In genomic region chr14:59161571-59162175, GRCh38 we compare ENCODE assay signal across 9 cellular contexts. TPM values are rescaled to one million over a fixed set of nuclear protein-coding genes. Genes with fewer than 3 reads are reported as not detected.
A peak's percentile ranks its signal among the peaks of the same experiment; 100 is the strongest.
DNase-seq lines count a peak whose midpoint lies in the region; ATAC-seq lines count a peak whose summit lies in the region.
"Had no signal": no experiment of that assay in that cellular context is flagged by ENCODE, and none has a peak within 500 bp of the region (broad histone marks: within the 10 kb centered on the region; RNA-seq: fewer than 3 reads in every experiment).

No MANE protein-coding gene starts in this region.

- DNase-seq in activated CD4-positive, alpha-beta memory T cell treated with anti-CD3 and anti-CD28 coated beads for 36 hours: peak; percentile 10
- DNase-seq in activated CD4-positive, alpha-beta memory T cell treated with anti-CD3 and anti-CD28 coated beads, Interleukin-2, amount 10 ng/mL, durations not matched to agents 7 days and 5 days: no peak
- DNase-seq in M059J (ENCODE audit: low read depth) (peak; percentile 95), dedifferentiated amniotic fluid mesenchymal stem cell (ENCODE audit: extremely low spot score) (peak; percentile 72), T1000 (lab: John Stamatoyannopoulos, UW) (no peak), left colon (no peak)
- DNase-seq in naive thymus-derived CD4-positive, alpha-beta T cell: peak in 5 of 9 donors; percentile 4 to 48 (median 14)
- DNase-seq: naive B cell had no signal

- no peak overlapping the region for H3K4me3 Mint-ChIP-seq in activated CD4-positive, alpha-beta memory T cell treated with anti-CD3 and anti-CD28 coated beads for 36 hours
- no peak overlapping the region for H3K4me3 Mint-ChIP-seq in activated CD4-positive, alpha-beta memory T cell treated with anti-CD3 and anti-CD28 coated beads, Interleukin-2, amount 10 ng/mL, durations not matched to agents 7 days and 5 days
- H3K4me3 Mint-ChIP-seq in naive thymus-derived CD4-positive, alpha-beta T cell: no peak overlapping the region
- H3K4me3 Mint-ChIP-seq: naive B cell had no signal

- ATAC-seq in naive thymus-derived CD4-positive, alpha-beta T cell: peak; percentile 83
- ATAC-seq in GM19395 (IDR thresholded peaks at IDR 0.05; ENCODE audit: unreplicated experiment) (no peak), left colon (no peak)

- no peaks in the 10 kb centered on the region for H3K4me1 ChIP-seq in naive thymus-derived CD4-positive, alpha-beta T cell (ENCODE audit: control insufficient read depth in 2 of 2, insufficient read depth in 2 of 2, low read length in 2 of 2)

- POLR2A ChIA-PET in activated CD4-positive, alpha-beta memory T cell treated with anti-CD3 and anti-CD28 coated beads for 36 hours (lab: Charles Lee): no interaction called here
- POLR2A ChIA-PET in activated CD4-positive, alpha-beta memory T cell treated with anti-CD3 and anti-CD28 coated beads, Interleukin-2, amount 10 ng/mL, durations not matched to agents 7 days and 5 days (lab: Charles Lee): no interaction called here
- POLR2A ChIA-PET in naive thymus-derived CD4-positive, alpha-beta T cell (lab: Charles Lee): no interaction called here

- no peaks in the 10 kb centered on the region for H3K36me3 ChIP-seq in naive thymus-derived CD4-positive, alpha-beta T cell (ENCODE audit: control insufficient read depth in 2 of 3, insufficient read depth in 3 of 3, low read length in 3 of 3)

- H3K27ac ChIP-seq in naive thymus-derived CD4-positive, alpha-beta T cell (ENCODE audit: low read depth, low read length): no peak overlapping the region

- H3K4me3 ChIP-seq in naive thymus-derived CD4-positive, alpha-beta T cell (ENCODE audit: low read length): no peak overlapping the region

- CTCF ChIA-PET in activated CD4-positive, alpha-beta memory T cell treated with anti-CD3 and anti-CD28 coated beads for 36 hours (lab: Charles Lee): no interaction called here
- CTCF ChIA-PET in activated CD4-positive, alpha-beta memory T cell treated with anti-CD3 and anti-CD28 coated beads, Interleukin-2, amount 10 ng/mL, durations not matched to agents 7 days and 5 days (lab: Charles Lee): no interaction called here
- CTCF ChIA-PET in naive thymus-derived CD4-positive, alpha-beta T cell (lab: Charles Lee): no interaction called here

- no peaks in the 10 kb centered on the region for H3K36me3 Mint-ChIP-seq in activated CD4-positive, alpha-beta memory T cell treated with anti-CD3 and anti-CD28 coated beads for 36 hours
- H3K36me3 Mint-ChIP-seq in activated CD4-positive, alpha-beta memory T cell treated with anti-CD3 and anti-CD28 coated beads, Interleukin-2, amount 10 ng/mL, durations not matched to agents 7 days and 5 days (ENCODE audit: low read depth): no peaks in the 10 kb centered on the region
- H3K36me3 Mint-ChIP-seq in naive thymus-derived CD4-positive, alpha-beta T cell: no peaks in the 10 kb centered on the region
- H3K36me3 Mint-ChIP-seq: naive B cell had no signal

- intact Hi-C loops in activated CD4-positive, alpha-beta memory T cell treated with anti-CD3 and anti-CD28 coated beads for 36 hours (cut with micrococcal nuclease): no loop called here
- intact Hi-C loops in naive thymus-derived CD4-positive, alpha-beta T cell (cut with micrococcal nuclease): no loop called here
- intact Hi-C loops in left colon (cut with DNase I, micrococcal nuclease): no loop called here

- peaks cover 4% of the 10 kb centered on the region for H3K9me3 Mint-ChIP-seq in activated CD4-positive, alpha-beta memory T cell treated with anti-CD3 and anti-CD28 coated beads for 36 hours
- H3K9me3 Mint-ChIP-seq in activated CD4-positive, alpha-beta memory T cell treated with anti-CD3 and anti-CD28 coated beads, Interleukin-2, amount 10 ng/mL, durations not matched to agents 7 days and 5 days: no peaks in the 10 kb centered on the region
- peaks cover 0 to 5% (median 3%) of the 10 kb centered on the region in 11 donors for H3K9me3 Mint-ChIP-seq in naive thymus-derived CD4-positive, alpha-beta T cell

- H3K9me3 ChIP-seq in naive thymus-derived CD4-positive, alpha-beta T cell (ENCODE audit: control insufficient read depth in 2 of 3, low read length in 3 of 3): no peaks in the 10 kb centered on the region

- H3K27me3 ChIP-seq in naive thymus-derived CD4-positive, alpha-beta T cell (ENCODE audit: control insufficient read depth in 2 of 2, insufficient read depth in 2 of 2, low read length in 2 of 2): no peaks in the 10 kb centered on the region

- peaks cover 9% of the 10 kb centered on the region for H3K27me3 Mint-ChIP-seq in activated CD4-positive, alpha-beta memory T cell treated with anti-CD3 and anti-CD28 coated beads for 36 hours
- peaks cover 18% of the 10 kb centered on the region for H3K27me3 Mint-ChIP-seq in activated CD4-positive, alpha-beta memory T cell treated with anti-CD3 and anti-CD28 coated beads, Interleukin-2, amount 10 ng/mL, durations not matched to agents 7 days and 5 days
- H3K27me3 Mint-ChIP-seq in naive thymus-derived CD4-positive, alpha-beta T cell: peaks cover 7 to 36% (median 18%) of the 10 kb centered on the region in 5 donors

- H3K4me1 Mint-ChIP-seq in activated CD4-positive, alpha-beta memory T cell treated with anti-CD3 and anti-CD28 coated beads for 36 hours (ENCODE audit: low read depth): peaks cover 10% of the 10 kb centered on the region
- H3K4me1 Mint-ChIP-seq in activated CD4-positive, alpha-beta memory T cell treated with anti-CD3 and anti-CD28 coated beads, Interleukin-2, amount 10 ng/mL, durations not matched to agents 7 days and 5 days: no peaks in the 10 kb centered on the region
- H3K4me1 Mint-ChIP-seq in naive thymus-derived CD4-positive, alpha-beta T cell: peaks cover 0 to 9% (median 0%) of the 10 kb centered on the region in 7 donors

- no peak overlapping the region for H3K27ac Mint-ChIP-seq in activated CD4-positive, alpha-beta memory T cell treated with anti-CD3 and anti-CD28 coated beads for 36 hours
- no peak overlapping the region for H3K27ac Mint-ChIP-seq in activated CD4-positive, alpha-beta memory T cell treated with anti-CD3 and anti-CD28 coated beads, Interleukin-2, amount 10 ng/mL, durations not matched to agents 7 days and 5 days
- peak overlapping the region in 1 of 9 donors; percentile 78 for H3K27ac Mint-ChIP-seq in naive thymus-derived CD4-positive, alpha-beta T cell
- H3K27ac Mint-ChIP-seq: naive B cell had no signal

RNA-seq across cellular contexts. Expression of gene DAAM1, which starts 26.8 kb away (rescaled TPM):
- 10 to 100 TPM in 1 of 2 experiments, 1 to 10 TPM in 1; 8.3 to 10.5 TPM for total RNA-seq in activated CD4-positive, alpha-beta memory T cell treated with anti-CD3 and anti-CD28 coated beads for 36 hours
- total RNA-seq in activated CD4-positive, alpha-beta memory T cell treated with anti-CD3 and anti-CD28 coated beads, Interleukin-2, amount 10 ng/mL, durations not matched to agents 7 days and 5 days: 10 to 100 TPM; 22.2 to 22.4 TPM
- total RNA-seq in M059J (2014; rRNA removed; shearing (Covaris generic)): 5.6 and 18.2 TPM in 2 replicates
- 10 to 100 TPM; 10.1 to 21.0 (median 16.9) TPM for total RNA-seq in naive thymus-derived CD4-positive, alpha-beta T cell
- 1 to 10 TPM; 5.5 to 8.1 TPM for polyA plus RNA-seq in naive thymus-derived CD4-positive, alpha-beta T cell
- 10 to 100 TPM; 38.1 to 61.5 TPM for total RNA-seq in left colon

Comparison
In these comparisons a context has a peak if more than half of its experiments do, and no peak if none do; other contexts are left out.
1. DNase-seq: peak in activated CD4-positive, alpha-beta memory T cell treated with anti-CD3 and anti-CD28 coated beads for 36 hours (single experiment), M059J (single experiment), dedifferentiated amniotic fluid mesenchymal stem cell (single experiment) and naive thymus-derived CD4-positive, alpha-beta T cell (5 of 9); none in activated CD4-positive, alpha-beta memory T cell treated with anti-CD3 and anti-CD28 coated beads, Interleukin-2, amount 10 ng/mL, durations not matched to agents 7 days and 5 days (single experiment), T1000 (single experiment) and left colon (0 of 2).